25 cellular contexts compared by ENCODE assay signal in the genomic region with DNA sequence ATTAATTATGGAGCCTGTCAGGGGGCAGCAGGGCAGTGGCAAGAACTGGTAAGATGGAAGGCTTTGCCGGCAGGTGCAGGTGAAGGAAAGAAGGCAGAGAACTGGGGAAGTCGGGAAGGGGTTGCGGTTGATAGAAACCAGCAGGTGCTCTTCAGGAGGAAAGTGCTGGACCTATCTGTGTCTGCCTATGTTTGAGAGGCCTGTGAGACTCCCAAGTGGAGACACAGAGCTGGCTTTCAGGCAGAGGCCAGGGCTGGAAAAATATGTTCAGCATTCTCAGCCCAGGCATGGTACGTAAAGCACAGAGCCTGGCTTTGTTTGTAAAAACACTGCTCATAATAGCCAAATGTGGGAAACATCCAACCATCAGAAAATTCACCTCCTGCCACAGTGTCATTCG.
"Had no signal": no experiment of that assay in that cellular context is flagged by ENCODE, and none has a peak within 500 bp of the region (broad histone marks: within the 10 kb centered on the region; RNA-seq: fewer than 3 reads in every experiment).

No MANE protein-coding gene starts in this region.

- H3K27ac Mint-ChIP-seq: dendritic cell treated with granulocyte-macrophage colony-stimulating factor and Interleukin-4, amounts not matched to agents 40 ng/mL and 50 ng/mL, for 4 days; effector memory CD8-positive, alpha-beta T cell; endodermal cell had no signal

- H3K9me3 ChIP-seq: colonic mucosa, esophagus muscularis mucosa, esophagus squamous epithelium, gastrocnemius medialis, gastroesophageal sphincter, heart left ventricle, heart right ventricle had no signal

- H3K36me3 ChIP-seq: colonic mucosa, esophagus muscularis mucosa, esophagus squamous epithelium, gastrocnemius medialis, gastroesophageal sphincter, heart left ventricle, heart right ventricle had no signal

- H3K4me3 Mint-ChIP-seq: dendritic cell treated with granulocyte-macrophage colony-stimulating factor and Interleukin-4, amounts not matched to agents 40 ng/mL and 50 ng/mL, for 4 days; effector memory CD8-positive, alpha-beta T cell; endodermal cell had no signal

- H3K27ac ChIP-seq: colonic mucosa, coronary artery, dorsolateral prefrontal cortex, epithelial cell of prostate, esophagus muscularis mucosa, esophagus squamous epithelium, foreskin keratinocyte, gastrocnemius medialis, gastroesophageal sphincter, heart left ventricle, heart right ventricle had no signal

- H3K4me1 Mint-ChIP-seq: endodermal cell had no signal

- H3K4me1 ChIP-seq: colonic mucosa, esophagus muscularis mucosa, esophagus squamous epithelium, foreskin keratinocyte, gastrocnemius medialis, gastroesophageal sphincter, heart left ventricle, heart right ventricle had no signal

- H3K9me3 Mint-ChIP-seq: dendritic cell treated with granulocyte-macrophage colony-stimulating factor and Interleukin-4, amounts not matched to agents 40 ng/mL and 50 ng/mL, for 4 days; effector memory CD8-positive, alpha-beta T cell; endodermal cell had no signal

- H3K4me3 ChIP-seq: colonic mucosa, coronary artery, dorsolateral prefrontal cortex, esophagus muscularis mucosa, esophagus squamous epithelium, gastrocnemius medialis, gastroesophageal sphincter, heart left ventricle, heart right ventricle had no signal

- ATAC-seq: effector memory CD8-positive, alpha-beta T cell; esophagus mucosa; foreskin keratinocyte; gastrocnemius medialis; gastroesophageal sphincter had no signal

- H3K27me3 ChIP-seq: colonic mucosa, dorsolateral prefrontal cortex, esophagus muscularis mucosa, esophagus squamous epithelium, foreskin keratinocyte, gastrocnemius medialis, gastroesophageal sphincter, heart left ventricle, heart right ventricle had no signal

- DNase-seq: colonic mucosa; cortex of kidney; dermis blood vessel endothelial cell; dorsolateral prefrontal cortex; effector CD4-positive, alpha-beta T cell; effector CD8-positive, alpha-beta T cell; effector memory CD4-positive, alpha-beta T cell; effector memory CD8-positive, alpha-beta T cell; endodermal cell; erythroblast; esophagus squamous epithelium; foreskin fibroblast; foreskin keratinocyte; foreskin melanocyte; gastrocnemius medialis; glutamatergic neuron; head of caudate nucleus; heart left ventricle; heart right ventricle had no signal
